Comparison of ENCODE assay signal across 9 cellular contexts in genomic region chr3:134314588-134315285, GRCh38. TPM values are rescaled to one million over a fixed set of nuclear protein-coding genes. Genes with fewer than 3 reads are reported as not detected.
DNase-seq lines count a peak whose midpoint lies in the region; ATAC-seq and TF ChIP-seq lines count a peak whose summit lies in the region.
"Had no signal": no experiment of that assay in that cellular context is flagged by ENCODE, and none has a peak within 500 bp of the region (broad histone marks: within the 10 kb centered on the region; RNA-seq: fewer than 3 reads in every experiment).

No MANE protein-coding gene starts in this region.

- no peak overlapping the region for H3K4me3 ChIP-seq in mesenchymal stem cell (ENCODE audit: insufficient read depth in 1 of 2, low read depth in 1 of 2, low read length in 2 of 2)
- H3K4me3 ChIP-seq in thoracic aorta: peak overlapping the region; percentile 78

- H3K23ac ChIP-seq in mesenchymal stem cell (ENCODE audit: low read length in 2 of 2): no peak overlapping the region

- H2BK120ac ChIP-seq in mesenchymal stem cell (ENCODE audit: low read depth, low read length): peak overlapping the region; percentile 29

- TF ChIP-seq CTCF in thoracic aorta (IDR thresholded peaks at IDR 0.05) (no peak), omental fat pad (IDR thresholded peaks at IDR 0.05) (no peak)

- H3K4me1 ChIP-seq in mesenchymal stem cell (ENCODE audit: control insufficient read depth, insufficient read depth, low read depth, low read length) (peaks cover 57% of the 10 kb centered on the region), thoracic aorta (ENCODE audit: control insufficient read depth in 1 of 2, low read depth in 2 of 2) (peaks cover 49 to 73% of the 10 kb centered on the region in 2 donors)

- H3K27me3 ChIP-seq in mesenchymal stem cell (ENCODE audit: control insufficient read depth in 1 of 2, insufficient read depth in 1 of 2, low read length in 2 of 2) (no peaks in the 10 kb centered on the region), thoracic aorta (replicated peaks; ENCODE audit: insufficient read depth) (no peaks in the 10 kb centered on the region)

- peak overlapping the region; percentile 91 for H3K9ac ChIP-seq in mesenchymal stem cell (ENCODE audit: low read length)

- H2AK5ac ChIP-seq in mesenchymal stem cell (ENCODE audit: low read length, severe bottlenecking): peak overlapping the region; percentile 97

- H3K36me3 ChIP-seq in mesenchymal stem cell (ENCODE audit: control insufficient read depth in 1 of 2, insufficient read depth in 2 of 2, low read depth in 1 of 2, low read length in 2 of 2) (no peaks in the 10 kb centered on the region), thoracic aorta (no peaks in the 10 kb centered on the region)

- ATAC-seq in thoracic aorta (ENCODE audit: insufficient number of reproducible peaks, low FRiP score, low read depth) (no peak), omental fat pad (ENCODE audit: low FRiP score) (no peak)

- peak overlapping the region; percentile 24 to 51 for H3K4ac ChIP-seq in mesenchymal stem cell (ENCODE audit: low read depth in 1 of 2, low read length in 2 of 2)

- no peak overlapping the region for H3K4me2 ChIP-seq in mesenchymal stem cell (ENCODE audit: low read length, poor library complexity, severe bottlenecking)

- no peaks in the 10 kb centered on the region for H3K79me1 ChIP-seq in mesenchymal stem cell (replicated peaks; ENCODE audit: low read length, poor library complexity, severe bottlenecking)

- peak overlapping the region; percentile 83 for H4K8ac ChIP-seq in mesenchymal stem cell (ENCODE audit: low read length)

- DNase-seq in M059J (ENCODE audit: low read depth) (peak; percentile 31), mesenchymal stem cell (no peak), thoracic aorta (ENCODE audit: low spot score) (no peak), Ammon's horn (ENCODE audit: low spot score) (no peak), NCI-H187 (lab: John Stamatoyannopoulos, UW) (no peak), NCI-H2227 treated with DMSO at 0.1 percent for 48 hours (lab: John Stamatoyannopoulos, UW) (no peak), omental fat pad (ENCODE audit: low spot score) (no peak)
- DNase-seq: activated T-cell treated with anti-CD3 and anti-CD28 coated beads for 4 hours had no signal

- no peak overlapping the region for H3K14ac ChIP-seq in mesenchymal stem cell (ENCODE audit: low read length in 2 of 2)

- H3K27ac ChIP-seq in cingulate gyrus (ENCODE audit: low read depth, low read length) (peak overlapping the region; percentile 85), mesenchymal stem cell (ENCODE audit: low read length, poor library complexity, severe bottlenecking) (peak overlapping the region; percentile 89), thoracic aorta (peak overlapping the region; percentile 93 to 94)

- peak overlapping the region; percentile 90 for H4K91ac ChIP-seq in mesenchymal stem cell (ENCODE audit: low read length)

- peak overlapping the region; percentile 25 to 30 for H3K18ac ChIP-seq in mesenchymal stem cell (ENCODE audit: low read depth in 1 of 2, low read length in 2 of 2)

- H2BK12ac ChIP-seq in mesenchymal stem cell (ENCODE audit: low read length in 2 of 2): peak overlapping the region; percentile 32 to 57

- H3K9me3 ChIP-seq in mesenchymal stem cell (ENCODE audit: control insufficient read depth, low read length) (no peaks in the 10 kb centered on the region), thoracic aorta (no peaks in the 10 kb centered on the region)

- no peak overlapping the region for H2AFZ ChIP-seq in mesenchymal stem cell (ENCODE audit: low read depth, low read length)

- 90% methylated on average over 6 of the region's 6 CpGs for WGBS in mesenchymal stem cell

- peak overlapping the region; percentile 89 for H2BK5ac ChIP-seq in mesenchymal stem cell (ENCODE audit: low read depth, low read length, poor library complexity, severe bottlenecking)

- no peak overlapping the region for H2BK15ac ChIP-seq in mesenchymal stem cell (ENCODE audit: low read depth, poor library complexity, severe bottlenecking)

RNA-seq across cellular contexts. Expression of gene AMOTL2, which starts 59.5 kb away (rescaled TPM):
- 71.9 and 96.1 TPM in 2 replicates for total RNA-seq in M059J (2014; rRNA removed; shearing (Covaris generic))
- 16.1 TPM for polyA plus RNA-seq in mesenchymal stem cell (2013, experiment 1 of 2)
- polyA plus RNA-seq in mesenchymal stem cell (2013, experiment 2 of 2): 15.4 TPM
- total RNA-seq in thoracic aorta (100 to 1,000 TPM in 1 of 2 donors, 10 to 100 TPM in 1; 62.4 to 161 TPM), omental fat pad (100 to 1,000 TPM in 3 of 4 donors, 10 to 100 TPM in 1; 99.0 to 201 (median 158) TPM)
